1 cellular context compared by ENCODE assay signal in the genomic region with DNA sequence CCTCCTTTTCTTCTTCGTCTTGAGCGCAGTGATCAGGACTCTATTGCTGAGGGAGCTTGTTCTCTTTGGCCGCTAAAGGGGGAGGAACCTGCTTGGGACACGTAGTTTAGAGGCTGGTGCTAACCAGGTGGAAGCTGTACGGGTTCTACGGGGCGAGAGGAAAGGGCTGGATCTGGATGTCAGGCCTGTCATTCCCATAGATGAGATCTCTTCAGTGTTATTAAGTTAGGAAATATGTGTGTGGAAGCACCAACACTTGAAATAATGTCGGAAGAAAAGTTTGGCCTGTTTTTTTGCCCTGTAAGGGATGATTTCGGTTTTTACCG.
TF ChIP-seq lines count a peak whose summit lies in the region.

No MANE protein-coding gene starts in this region.

TF ChIP-seq in GM12878, 131 proteins besides CTCF, POLR2A, EP300 and RAD21:
- TF ChIP-seq NR2C2 (IDR thresholded peaks at IDR 0.05; ENCODE audit: borderline replicate concordance, control insufficient read depth, insufficient read length, low read depth), result no peak
- no peak for TF ChIP-seq IKZF2 (IDR thresholded peaks at IDR 0.05)
- peak; percentile 19; the same call in 1 of the 2 replicates for TF ChIP-seq MXI1 (IDR thresholded peaks at IDR 0.05; ENCODE audit: low read depth, low read length)
- TF ChIP-seq, protein P1, sequence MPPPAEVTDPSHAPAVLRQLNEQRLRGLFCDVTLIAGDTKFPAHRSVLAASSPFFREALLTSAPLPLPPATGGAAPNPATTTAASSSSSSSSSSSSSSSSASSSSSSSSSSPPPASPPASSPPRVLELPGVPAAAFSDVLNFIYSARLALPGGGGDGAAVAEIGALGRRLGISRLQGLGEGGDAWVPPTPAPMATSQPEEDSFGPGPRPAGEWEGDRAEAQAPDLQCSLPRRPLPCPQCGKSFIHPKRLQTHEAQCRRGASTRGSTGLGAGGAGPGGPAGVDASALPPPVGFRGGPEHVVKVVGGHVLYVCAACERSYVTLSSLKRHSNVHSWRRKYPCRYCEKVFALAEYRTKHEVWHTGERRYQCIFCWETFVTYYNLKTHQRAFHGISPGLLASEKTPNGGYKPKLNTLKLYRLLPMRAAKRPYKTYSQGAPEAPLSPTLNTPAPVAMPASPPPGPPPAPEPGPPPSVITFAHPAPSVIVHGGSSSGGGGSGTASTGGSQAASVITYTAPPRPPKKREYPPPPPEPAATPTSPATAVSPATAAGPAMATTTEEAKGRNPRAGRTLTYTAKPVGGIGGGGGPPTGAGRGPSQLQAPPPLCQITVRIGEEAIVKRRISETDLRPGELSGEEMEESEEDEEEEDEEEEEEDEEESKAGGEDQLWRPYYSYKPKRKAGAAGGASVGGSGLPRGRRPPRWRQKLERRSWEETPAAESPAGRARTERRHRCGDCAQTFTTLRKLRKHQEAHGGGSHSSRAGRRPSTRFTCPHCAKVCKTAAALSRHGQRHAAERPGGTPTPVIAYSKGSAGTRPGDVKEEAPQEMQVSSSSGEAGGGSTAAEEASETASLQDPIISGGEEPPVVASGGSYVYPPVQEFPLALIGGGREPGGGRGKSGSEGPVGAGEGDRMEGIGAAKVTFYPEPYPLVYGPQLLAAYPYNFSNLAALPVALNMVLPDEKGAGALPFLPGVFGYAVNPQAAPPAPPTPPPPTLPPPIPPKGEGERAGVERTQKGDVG (CRISPR knock-in tag; IDR thresholded peaks at IDR 0.05), result no peak
- TF ChIP-seq, protein P2, sequence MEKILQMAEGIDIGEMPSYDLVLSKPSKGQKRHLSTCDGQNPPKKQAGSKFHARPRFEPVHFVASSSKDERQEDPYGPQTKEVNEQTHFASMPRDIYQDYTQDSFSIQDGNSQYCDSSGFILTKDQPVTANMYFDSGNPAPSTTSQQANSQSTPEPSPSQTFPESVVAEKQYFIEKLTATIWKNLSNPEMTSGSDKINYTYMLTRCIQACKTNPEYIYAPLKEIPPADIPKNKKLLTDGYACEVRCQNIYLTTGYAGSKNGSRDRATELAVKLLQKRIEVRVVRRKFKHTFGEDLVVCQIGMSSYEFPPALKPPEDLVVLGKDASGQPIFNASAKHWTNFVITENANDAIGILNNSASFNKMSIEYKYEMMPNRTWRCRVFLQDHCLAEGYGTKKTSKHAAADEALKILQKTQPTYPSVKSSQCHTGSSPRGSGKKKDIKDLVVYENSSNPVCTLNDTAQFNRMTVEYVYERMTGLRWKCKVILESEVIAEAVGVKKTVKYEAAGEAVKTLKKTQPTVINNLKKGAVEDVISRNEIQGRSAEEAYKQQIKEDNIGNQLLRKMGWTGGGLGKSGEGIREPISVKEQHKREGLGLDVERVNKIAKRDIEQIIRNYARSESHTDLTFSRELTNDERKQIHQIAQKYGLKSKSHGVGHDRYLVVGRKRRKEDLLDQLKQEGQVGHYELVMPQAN (conservative IDR thresholded peaks at IDR 0.05), result 0 out of 2 replicates have a peak, but pooled peaks have one; percentile 2
- no peak for TF ChIP-seq PAX5 (IDR thresholded peaks at IDR 0.05; ENCODE audit: borderline replicate concordance, low read depth, low read length)
- TF ChIP-seq STAT3 (IDR thresholded peaks at IDR 0.05; ENCODE audit: low read depth, low read length), result no peak
- TF ChIP-seq ETV6 (conservative IDR thresholded peaks at IDR 0.05 in 1 of 2, IDR thresholded peaks at IDR 0.05 in 1 of 2; ENCODE audit: borderline replicate concordance in 1 of 2, low read depth in 1 of 2), result no peak
- no peak for TF ChIP-seq HCFC1 (IDR thresholded peaks at IDR 0.05; ENCODE audit: low read length)
- TF ChIP-seq STAT1 (conservative IDR thresholded peaks at IDR 0.05), result no peak
- TF ChIP-seq BACH1 (IDR thresholded peaks at IDR 0.05; ENCODE audit: borderline replicate concordance), result no peak
TF ChIP-seq in GM12878: peak in this region for 2.
